8 cellular contexts compared by ENCODE assay signal in genomic region chr2:70554338-70554892, GRCh38. TPM values are rescaled to one million over a fixed set of nuclear protein-coding genes. Genes with fewer than 3 reads are reported as not detected.
DNase-seq lines count a peak whose midpoint lies in the region; ATAC-seq and TF ChIP-seq lines count a peak whose summit lies in the region.

No MANE protein-coding gene starts in this region.

- peaks cover 14% of the 10 kb centered on the region for H3K27me3 Mint-ChIP-seq in T-helper 17 cell

- peak overlapping the region; percentile 82 for H3K4me3 Mint-ChIP-seq in T-helper 17 cell

- H3K36me3 Mint-ChIP-seq in T-helper 17 cell (ENCODE audit: low read depth), result peaks cover 3% of the 10 kb centered on the region

- no peaks in the 10 kb centered on the region for H3K36me3 ChIP-seq in ES-I3 (ENCODE audit: insufficient read depth, low read length)
- no peaks in the 10 kb centered on the region for H3K36me3 ChIP-seq in rectal smooth muscle tissue (ENCODE audit: control insufficient read depth, insufficient read depth, low read length)

- H3K4me3 ChIP-seq in fibroblast of the aortic adventitia (ENCODE audit: low read depth, low read length) (peak overlapping the region; percentile 64), rectal smooth muscle tissue (ENCODE audit: low read length) (peak overlapping the region; percentile 69)

- H3K4me1 ChIP-seq in ES-I3 (ENCODE audit: insufficient read depth, low read length) (no peaks in the 10 kb centered on the region), rectal smooth muscle tissue (ENCODE audit: control insufficient read depth, insufficient read depth, low read length) (no peaks in the 10 kb centered on the region)

- peaks cover 22% of the 10 kb centered on the region for H3K4me1 Mint-ChIP-seq in T-helper 17 cell

- H3K9me3 ChIP-seq in ES-I3 (ENCODE audit: control insufficient read depth, insufficient read depth, low read length) (no peaks in the 10 kb centered on the region), T-helper 17 cell (ENCODE audit: control insufficient read depth, low read length, poor library complexity, severe bottlenecking) (no peaks in the 10 kb centered on the region)

- H3K27ac ChIP-seq in rectal smooth muscle tissue (ENCODE audit: low read depth, low read length), result no peak overlapping the region

- H3K27me3 ChIP-seq in rectal smooth muscle tissue (ENCODE audit: control insufficient read depth, insufficient read depth, low read length), result peaks cover 8% of the 10 kb centered on the region

- ATAC-seq in T-helper 17 cell (no peak), GM21381 (IDR thresholded peaks at IDR 0.05; ENCODE audit: unreplicated experiment) (no peak)

- no peak for DNase-seq in T-helper 17 cell
- no peak for DNase-seq in fibroblast of the aortic adventitia (ENCODE audit: low read depth)
- DNase-seq in foreskin melanocyte, result no peak
- no peak for DNase-seq in cerebellar cortex (ENCODE audit: low spot score)
- DNase-seq in nucleus accumbens (lab: John Stamatoyannopoulos, UW), result no peak

- peak overlapping the region; percentile 51 for H3K27ac Mint-ChIP-seq in T-helper 17 cell

- H3K9ac ChIP-seq in ES-I3 (ENCODE audit: low read depth, low read length) (peak overlapping the region; percentile 80), rectal smooth muscle tissue (ENCODE audit: low read length) (no peak overlapping the region)

- no peak for TF ChIP-seq CTCF in fibroblast of the aortic adventitia (IDR thresholded peaks at IDR 0.05; ENCODE audit: insufficient read depth, low read length)

RNA-seq across cellular contexts. Expression of gene TGFA, which starts 0.8 kb away (rescaled TPM):
- total RNA-seq in T-helper 17 cell (1 to 10 TPM; 1.9 to 3.8 TPM), fibroblast of the aortic adventitia (ENCODE audit: low replicate concordance) (not detected in 2 replicates)
